Comparison of ENCODE assay signal across 36 cellular contexts in the genomic region with DNA sequence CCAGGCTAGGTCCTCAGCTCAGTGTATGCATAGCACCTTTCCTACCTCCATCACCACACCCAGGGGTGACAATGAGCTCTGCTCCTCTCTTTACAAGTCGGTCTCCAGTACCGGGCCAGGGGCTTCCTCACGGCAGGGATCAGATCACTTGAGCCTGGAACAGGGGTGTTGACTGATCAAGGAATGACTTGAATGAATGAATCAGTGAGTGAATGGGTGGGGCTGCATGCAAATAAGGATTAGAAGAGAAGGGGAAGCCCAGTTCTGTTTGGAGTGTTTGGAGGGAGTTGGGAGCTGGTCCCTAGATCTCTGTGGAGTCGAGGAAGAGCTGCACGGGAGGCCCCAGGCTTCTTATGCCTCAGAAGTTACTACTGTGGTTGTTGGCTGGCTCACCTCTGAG.
"Had no signal": no experiment of that assay in that cellular context is flagged by ENCODE, and none has a peak within 500 bp of the region (broad histone marks: within the 10 kb centered on the region; RNA-seq: fewer than 3 reads in every experiment).

No MANE protein-coding gene starts in this region.

- ATAC-seq: activated CD8-positive, alpha-beta T cell treated with anti-CD3 and anti-CD28 coated beads for 36 hours; activated naive CD8-positive, alpha-beta T cell treated with anti-CD3 and anti-CD28 coated beads, Interleukin-2, amount 50 U/mL, for 24 hours; activated T-cell treated with anti-CD3 and anti-CD28 coated beads, Interleukin-2, amount 50 U/mL, for 72 hours; activated T-helper 17 cell treated with anti-CD3 and anti-CD28 coated beads, Interleukin-2, amount 50 U/mL, for 72 hours had no signal

- H3K4me3 Mint-ChIP-seq: activated B cell treated with CpG ODN at 0.5 μM for 24 hours; activated CD4-positive, alpha-beta memory T cell treated with anti-CD3 and anti-CD28 coated beads for 36 hours; activated CD4-positive, alpha-beta T cell treated with anti-CD3 and anti-CD28 coated beads, Interleukin-2, amount 10 ng/mL, durations not matched to agents 24 days and 14 days; activated CD8-positive, alpha-beta T cell treated with anti-CD3 and anti-CD28 coated beads for 36 hours; activated naive CD4-positive, alpha-beta T cell treated with anti-CD3 and anti-CD28 coated beads for 36 hours; activated naive CD8-positive, alpha-beta T cell; activated naive CD8-positive, alpha-beta T cell treated with anti-CD3 and anti-CD28 coated beads, Interleukin-2, amount 10 ng/mL, durations not matched to agents 7 days and 5 days; activated naive CD8-positive, alpha-beta T cell treated with anti-CD3 and anti-CD28 coated beads, Interleukin-2, amount 50 U/mL, for 24 hours; activated T-cell treated with anti-CD3 and anti-CD28 coated beads, Interleukin-2, amount 50 U/mL, for 72 hours; activated T-helper 1 cell treated with anti-CD3 and anti-CD28 coated beads, Interleukin-12 subunit alpha, Interleukin-12 subunit beta, Interleukin-2, Interleukin-4 antibody, amounts not matched to agents 30 ng/mL and 10 ng/mL and 1 ng/mL, durations not matched to agents 14 hours and 24 hours and 36 hours; activated T-helper 17 cell treated with anti-CD3 and anti-CD28 coated beads, Interleukin-2, amount 50 U/mL, for 72 hours; brain; central memory CD8-positive, alpha-beta T cell; T-helper 1 cell treated with Interleukin-12 subunit alpha and Interleukin-12 subunit beta and Interleukin-4 antibody, amounts not matched to agents 30 μg/mL and 1 μg/mL, for 36 hours; T-helper 2 cell treated with Interferon-gamma antibody and Interleukin-4, amounts not matched to agents 5 μg/mL and 100 μg/mL, for 36 hours had no signal

- H3K4me1 Mint-ChIP-seq: activated T-helper 17 cell treated with anti-CD3 and anti-CD28 coated beads, Interleukin-2, amount 50 U/mL, for 72 hours had no signal

- FAIRE-seq: TTC549 had no signal

- DNase-seq: activated B cell treated with CpG ODN at 0.5 μM for 24 hours; activated CD4-positive, alpha-beta memory T cell treated with anti-CD3 and anti-CD28 coated beads for 36 hours; activated CD4-positive, alpha-beta T cell treated with anti-CD3 and anti-CD28 coated beads for 4 hours; activated CD4-positive, alpha-beta T cell treated with anti-CD3 and anti-CD28 coated beads, Interleukin-2, amount 10 ng/mL, durations not matched to agents 24 days and 14 days; activated CD4-positive, alpha-beta T cell treated with anti-CD3 and anti-CD28 coated beads, Interleukin-2, amount 50 U/mL, for 1 hour; activated CD4-positive, alpha-beta T cell treated with anti-CD3 and anti-CD28 coated beads, Interleukin-2, amount 50 U/mL, for 4 hours; activated CD4-positive, CD25-positive, alpha-beta regulatory T cell treated with anti-CD3 and anti-CD28 coated beads, Interleukin-2, amount 50 U/mL, for 72 hours; activated CD8-positive, alpha-beta memory T cell treated with anti-CD3 and anti-CD28 coated beads, Interleukin-2, amount 50 U/mL, for 4 hours; activated CD8-positive, alpha-beta T cell treated with anti-CD3 and anti-CD28 coated beads for 36 hours; activated effector memory CD4-positive, alpha-beta T cell treated with anti-CD3 and anti-CD28 coated beads, Interleukin-2, amount 50 U/mL, for 16 hours; activated gamma-delta T cell treated with Interleukin-2 at 50 U/mL for 16 hours; activated naive CD4-positive, alpha-beta T cell; activated naive CD4-positive, alpha-beta T cell treated with anti-CD3 and anti-CD28 coated beads for 36 hours; activated naive CD4-positive, alpha-beta T cell treated with anti-CD3 and anti-CD28 coated beads, Interleukin-2, amount 50 U/mL, for 16 hours; activated naive CD8-positive, alpha-beta T cell treated with anti-CD3 and anti-CD28 coated beads, Interleukin-2, amount 10 ng/mL, durations not matched to agents 7 days and 5 days; activated naive CD8-positive, alpha-beta T cell treated with anti-CD3 and anti-CD28 coated beads, Interleukin-2, amount 50 U/mL, for 24 hours; activated T-cell treated with anti-CD3 and anti-CD28 coated beads for 4 hours; activated T-cell treated with anti-CD3 and anti-CD28 coated beads, Interleukin-2, amount 50 U/mL, for 1 hour; activated T-cell treated with anti-CD3 and anti-CD28 coated beads, Interleukin-2, amount 50 U/mL, for 72 hours; amygdala; anterior cingulate cortex; caudate nucleus; cerebellar nuclear complex; SW 1271; T-helper 1 cell; T-helper 2 cell; T-helper 9 cell had no signal

- H3K4me3 ChIP-seq: ascending aorta had no signal

- H3K36me3 ChIP-seq: ascending aorta had no signal

- H3K9me3 Mint-ChIP-seq: activated B cell treated with CpG ODN at 0.5 μM for 24 hours; activated CD4-positive, alpha-beta memory T cell treated with anti-CD3 and anti-CD28 coated beads for 36 hours; activated CD4-positive, alpha-beta T cell treated with anti-CD3 and anti-CD28 coated beads, Interleukin-2, amount 10 ng/mL, durations not matched to agents 24 days and 14 days; activated CD8-positive, alpha-beta T cell treated with anti-CD3 and anti-CD28 coated beads for 36 hours; activated naive CD4-positive, alpha-beta T cell treated with anti-CD3 and anti-CD28 coated beads for 36 hours; activated naive CD8-positive, alpha-beta T cell treated with anti-CD3 and anti-CD28 coated beads, Interleukin-2, amount 10 ng/mL, durations not matched to agents 7 days and 5 days; activated naive CD8-positive, alpha-beta T cell treated with anti-CD3 and anti-CD28 coated beads, Interleukin-2, amount 50 U/mL, for 24 hours; activated T-cell treated with anti-CD3 and anti-CD28 coated beads, Interleukin-2, amount 50 U/mL, for 72 hours; activated T-helper 1 cell treated with anti-CD3 and anti-CD28 coated beads, Interleukin-12 subunit alpha, Interleukin-12 subunit beta, Interleukin-2, Interleukin-4 antibody, amounts not matched to agents 30 ng/mL and 10 ng/mL and 1 ng/mL, durations not matched to agents 14 hours and 24 hours and 36 hours; activated T-helper 17 cell treated with anti-CD3 and anti-CD28 coated beads, Interleukin-2, amount 50 U/mL, for 72 hours; central memory CD8-positive, alpha-beta T cell; T-helper 1 cell treated with Interleukin-12 subunit alpha and Interleukin-12 subunit beta and Interleukin-4 antibody, amounts not matched to agents 30 μg/mL and 1 μg/mL, for 36 hours; T-helper 2 cell treated with Interferon-gamma antibody and Interleukin-4, amounts not matched to agents 5 μg/mL and 100 μg/mL, for 36 hours had no signal

- H3K27ac Mint-ChIP-seq: activated B cell treated with CpG ODN at 0.5 μM for 24 hours; activated CD4-positive, alpha-beta memory T cell treated with anti-CD3 and anti-CD28 coated beads for 36 hours; activated CD4-positive, alpha-beta T cell treated with anti-CD3 and anti-CD28 coated beads, Interleukin-2, amount 10 ng/mL, durations not matched to agents 24 days and 14 days; activated CD8-positive, alpha-beta T cell treated with anti-CD3 and anti-CD28 coated beads for 36 hours; activated naive CD4-positive, alpha-beta T cell treated with anti-CD3 and anti-CD28 coated beads for 36 hours; activated naive CD8-positive, alpha-beta T cell; activated naive CD8-positive, alpha-beta T cell treated with anti-CD3 and anti-CD28 coated beads, Interleukin-2, amount 10 ng/mL, durations not matched to agents 7 days and 5 days; activated naive CD8-positive, alpha-beta T cell treated with anti-CD3 and anti-CD28 coated beads, Interleukin-2, amount 50 U/mL, for 24 hours; activated T-cell treated with anti-CD3 and anti-CD28 coated beads, Interleukin-2, amount 50 U/mL, for 72 hours; activated T-helper 1 cell treated with anti-CD3 and anti-CD28 coated beads, Interleukin-12 subunit alpha, Interleukin-12 subunit beta, Interleukin-2, Interleukin-4 antibody, amounts not matched to agents 30 ng/mL and 10 ng/mL and 1 ng/mL, durations not matched to agents 14 hours and 24 hours and 36 hours; activated T-helper 17 cell treated with anti-CD3 and anti-CD28 coated beads, Interleukin-2, amount 50 U/mL, for 72 hours; brain; T-helper 1 cell treated with Interleukin-12 subunit alpha and Interleukin-12 subunit beta and Interleukin-4 antibody, amounts not matched to agents 30 μg/mL and 1 μg/mL, for 36 hours; T-helper 2 cell treated with Interferon-gamma antibody and Interleukin-4, amounts not matched to agents 5 μg/mL and 100 μg/mL, for 36 hours had no signal

- H3K36me3 Mint-ChIP-seq: activated CD4-positive, alpha-beta memory T cell treated with anti-CD3 and anti-CD28 coated beads for 36 hours; activated naive CD8-positive, alpha-beta T cell; activated naive CD8-positive, alpha-beta T cell treated with anti-CD3 and anti-CD28 coated beads, Interleukin-2, amount 10 ng/mL, durations not matched to agents 7 days and 5 days had no signal

- H3K27me3 ChIP-seq: ascending aorta had no signal
